In the genomic region with DNA sequence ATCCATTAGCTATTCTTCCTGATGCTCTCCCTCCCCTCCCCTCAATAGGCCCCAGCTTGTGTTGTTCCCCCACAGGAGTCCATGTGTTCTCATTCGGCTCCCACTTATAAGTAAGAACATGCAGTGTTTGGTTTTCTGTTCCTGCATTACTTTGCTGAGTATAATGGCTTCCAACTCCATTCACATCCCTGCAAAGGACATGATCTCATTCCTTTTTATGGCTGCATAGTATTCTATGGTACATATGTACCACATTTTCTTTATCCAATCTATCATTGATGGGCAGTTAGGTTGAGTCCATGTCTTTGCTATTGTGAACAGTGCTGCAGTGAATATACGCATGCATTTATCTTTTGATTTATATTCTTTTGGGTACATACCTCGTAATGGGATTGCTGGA, we compare ENCODE assay signal across 2 cellular contexts. TPM values are rescaled to one million over a fixed set of nuclear protein-coding genes. Genes with fewer than 3 reads are reported as not detected.
"Had no signal": no experiment of that assay in that cellular context is flagged by ENCODE, and none has a peak within 500 bp of the region (broad histone marks: within the 10 kb centered on the region; RNA-seq: fewer than 3 reads in every experiment).

No MANE protein-coding gene starts in this region.

RNA-seq across cellular contexts. Expression of a gene that starts 40.8 kb away (rescaled TPM):
- total RNA-seq: OCI-LY7, PC-9 had no signal
